Comparison of ENCODE assay signal across 8 cellular contexts in genomic region chr10:104109908-104110662, GRCh38.
DNase-seq lines count a peak whose midpoint lies in the region; ATAC-seq and TF ChIP-seq lines count a peak whose summit lies in the region.

No MANE protein-coding gene starts in this region.

- CTCF ChIA-PET in AG04449 (lab: Yijun Ruan, JAX), result interaction anchor here (0.9 to 3.5 kb wide), 3 partner anchors 11 to 224 kb away, joined by 4 to 36 read pairs (median 4); partner anchors contain the start of gene SFR1

- POLR2A ChIA-PET in AG04449 (lab: Yijun Ruan, JAX), result interaction anchor here (1.1 to 2.3 kb wide), 3 partner anchors 10 to 222 kb away, joined by 3 to 19 read pairs (median 9); partner anchors contain the start of gene SFR1

- ATAC-seq in GM19438 (IDR thresholded peaks at IDR 0.05; ENCODE audit: low read depth, unreplicated experiment) (peak; percentile 88), HG03439 (IDR thresholded peaks at IDR 0.05; ENCODE audit: unreplicated experiment) (peak; percentile 80), HG03565 (IDR thresholded peaks at IDR 0.05; ENCODE audit: unreplicated experiment) (no peak), GM18519 (IDR thresholded peaks at IDR 0.05; ENCODE audit: low FRiP score, unreplicated experiment) (no peak)

- no peak for TF ChIP-seq CTCF in AG04449 (IDR thresholded peaks at IDR 0.05; ENCODE audit: insufficient read depth, low read length, missing control alignments)

- H3K4me3 ChIP-seq in AG04449 (ENCODE audit: low read depth, low read length), result no peak overlapping the region

- DNase-seq in AG04449 (ENCODE audit: low read depth, low spot score) (peak; percentile 63), epithelial cell of prostate (ENCODE audit: low read depth, low spot score) (peak; percentile 78), NCI-H1105 treated with DMSO at 0.1 percent for 48 hours (lab: John Stamatoyannopoulos, UW) (no peak), DMS79 treated with DMSO at 0.1 percent for 48 hours (lab: John Stamatoyannopoulos, UW) (no peak)

- H3K27ac ChIP-seq in epithelial cell of prostate, result peak overlapping the region; percentile 84

Comparison
In these comparisons a context has a peak if more than half of its experiments do, and no peak if none do; other contexts are left out.
1. DNase-seq: peak in AG04449 (single experiment) and epithelial cell of prostate (single experiment); none in NCI-H1105 treated with DMSO at 0.1 percent for 48 hours (single experiment) and DMS79 treated with DMSO at 0.1 percent for 48 hours (single experiment).
2. ATAC-seq: peak in GM19438 (single experiment) and HG03439 (single experiment); none in HG03565 (single experiment) and GM18519 (single experiment).